23 cellular contexts compared by ENCODE assay signal in genomic region chr18:55283309-55283708, GRCh38.
DNase-seq lines count a peak whose midpoint lies in the region; ATAC-seq and TF ChIP-seq lines count a peak whose summit lies in the region.
"Had no signal": no experiment of that assay in that cellular context is flagged by ENCODE, and none has a peak within 500 bp of the region (broad histone marks: within the 10 kb centered on the region; RNA-seq: fewer than 3 reads in every experiment).

No MANE protein-coding gene starts in this region.

- H3K4me1 ChIP-seq in CD4-positive, alpha-beta memory T cell (ENCODE audit: insufficient read depth, low read length), result no peaks in the 10 kb centered on the region

- H3K9me3 Mint-ChIP-seq in memory B cell, result no peaks in the 10 kb centered on the region
- no peaks in the 10 kb centered on the region for H3K9me3 Mint-ChIP-seq in CD4-positive, alpha-beta memory T cell
- H3K9me3 Mint-ChIP-seq: activated naive CD4-positive, alpha-beta T cell treated with anti-CD3 and anti-CD28 coated beads, Interleukin-2, amount 50 U/mL, for 24 hours had no signal

- H3K4me3 ChIP-seq in coronary artery, result no peak overlapping the region
- no peak overlapping the region for H3K4me3 ChIP-seq in CD4-positive, alpha-beta memory T cell (ENCODE audit: low read length in 2 of 2)
- H3K4me3 ChIP-seq: hepatocyte, upper lobe of left lung had no signal

- no peak overlapping the region for H3K27ac ChIP-seq in coronary artery
- no peak overlapping the region for H3K27ac ChIP-seq in CD4-positive, alpha-beta memory T cell (ENCODE audit: low read depth, low read length)
- H3K27ac ChIP-seq: hepatocyte, upper lobe of left lung, WERI-Rb-1 had no signal

- H3K27me3 ChIP-seq in CD4-positive, alpha-beta memory T cell (ENCODE audit: insufficient read depth, low read length), result no peaks in the 10 kb centered on the region
- H3K27me3 ChIP-seq: hepatocyte, upper lobe of left lung had no signal

- CTCF ChIA-PET in CD4-positive, alpha-beta memory T cell (lab: Charles Lee; ENCODE audit: partially characterized antibody), result no interaction called here

- POLR2A ChIA-PET in CD4-positive, alpha-beta memory T cell (lab: Charles Lee; ENCODE audit: partially characterized antibody), result no interaction called here

- H3K27me3 Mint-ChIP-seq in memory B cell, result no peaks in the 10 kb centered on the region
- H3K27me3 Mint-ChIP-seq in CD4-positive, alpha-beta memory T cell, result no peaks in the 10 kb centered on the region
- H3K27me3 Mint-ChIP-seq: activated naive CD4-positive, alpha-beta T cell treated with anti-CD3 and anti-CD28 coated beads, Interleukin-2, amount 50 U/mL, for 24 hours; CD8-positive, alpha-beta memory T cell; naive thymus-derived CD4-positive, alpha-beta T cell had no signal

- intact Hi-C loops in CD4-positive, alpha-beta memory T cell (cut with micrococcal nuclease), result no loop called here

- H3K36me3 Mint-ChIP-seq in memory B cell, result peaks cover 22% of the 10 kb centered on the region
- no peaks in the 10 kb centered on the region for H3K36me3 Mint-ChIP-seq in CD4-positive, alpha-beta memory T cell
- H3K36me3 Mint-ChIP-seq: activated naive CD4-positive, alpha-beta T cell treated with anti-CD3 and anti-CD28 coated beads, Interleukin-2, amount 50 U/mL, for 24 hours; CD8-positive, alpha-beta memory T cell; naive thymus-derived CD4-positive, alpha-beta T cell had no signal

- no peak for DNase-seq in memory B cell (ENCODE audit: low spot score in 2 of 2)
- no peak for DNase-seq in coronary artery (ENCODE audit: low spot score)
- no peak for DNase-seq in NCI-H146 (lab: John Stamatoyannopoulos, UW)
- DNase-seq in CD4-positive, alpha-beta memory T cell, result no peak
- DNase-seq: CD8-positive, alpha-beta memory T cell; cortex of kidney; H7; immature natural killer cell; naive thymus-derived CD4-positive, alpha-beta T cell; NCI-H1048; NCI-H2029; NCI-H446; nucleus accumbens; Right ventricle myocardium superior; upper lobe of left lung; WERI-Rb-1 had no signal

- ATAC-seq in GM18519 (IDR thresholded peaks at IDR 0.05; ENCODE audit: low FRiP score, unreplicated experiment) (peak; percentile 61), GM21529 (IDR thresholded peaks at IDR 0.05; ENCODE audit: unreplicated experiment) (peak; percentile 59), HG03280 (IDR thresholded peaks at IDR 0.05; ENCODE audit: unreplicated experiment) (peak; percentile 67), memory B cell (ENCODE audit: low read depth) (no peak), GM18867 (IDR thresholded peaks at IDR 0.05; ENCODE audit: unreplicated experiment) (no peak)
- ATAC-seq: esophagus mucosa; naive thymus-derived CD4-positive, alpha-beta T cell had no signal

- H3K27ac Mint-ChIP-seq in memory B cell, result peak overlapping the region; percentile 89
- no peak overlapping the region for H3K27ac Mint-ChIP-seq in CD4-positive, alpha-beta memory T cell
- H3K27ac Mint-ChIP-seq: activated naive CD4-positive, alpha-beta T cell treated with anti-CD3 and anti-CD28 coated beads, Interleukin-2, amount 50 U/mL, for 24 hours; CD8-positive, alpha-beta memory T cell; immature natural killer cell; naive thymus-derived CD4-positive, alpha-beta T cell had no signal

- no peaks in the 10 kb centered on the region for H3K9me3 ChIP-seq in CD4-positive, alpha-beta memory T cell (ENCODE audit: control insufficient read depth in 1 of 2, low read length in 2 of 2)
- H3K9me3 ChIP-seq: upper lobe of left lung had no signal

- H3K4me1 Mint-ChIP-seq in memory B cell, result peaks cover 34% of the 10 kb centered on the region
- H3K4me1 Mint-ChIP-seq in CD4-positive, alpha-beta memory T cell, result no peaks in the 10 kb centered on the region
- H3K4me1 Mint-ChIP-seq: activated naive CD4-positive, alpha-beta T cell treated with anti-CD3 and anti-CD28 coated beads, Interleukin-2, amount 50 U/mL, for 24 hours; CD8-positive, alpha-beta memory T cell; immature natural killer cell had no signal

- H3K4me3 Mint-ChIP-seq in memory B cell, result no peak overlapping the region
- H3K4me3 Mint-ChIP-seq in CD4-positive, alpha-beta memory T cell, result no peak overlapping the region
- H3K4me3 Mint-ChIP-seq: activated naive CD4-positive, alpha-beta T cell treated with anti-CD3 and anti-CD28 coated beads, Interleukin-2, amount 50 U/mL, for 24 hours; CD8-positive, alpha-beta memory T cell; immature natural killer cell; naive thymus-derived CD4-positive, alpha-beta T cell had no signal

- no peaks in the 10 kb centered on the region for H3K36me3 ChIP-seq in CD4-positive, alpha-beta memory T cell (ENCODE audit: insufficient read depth, low read length)
- H3K36me3 ChIP-seq: WERI-Rb-1 had no signal

- no peak for TF ChIP-seq CTCF in coronary artery (IDR thresholded peaks at IDR 0.05)

Comparison
In these comparisons a context has a peak if more than half of its experiments do, and no peak if none do; other contexts are left out.
1. ATAC-seq: peak in GM18519 (single experiment), GM21529 (single experiment) and HG03280 (single experiment); none in memory B cell (single experiment) and GM18867 (single experiment).